ENCODE assay signal across 1 cellular context in the genomic region with DNA sequence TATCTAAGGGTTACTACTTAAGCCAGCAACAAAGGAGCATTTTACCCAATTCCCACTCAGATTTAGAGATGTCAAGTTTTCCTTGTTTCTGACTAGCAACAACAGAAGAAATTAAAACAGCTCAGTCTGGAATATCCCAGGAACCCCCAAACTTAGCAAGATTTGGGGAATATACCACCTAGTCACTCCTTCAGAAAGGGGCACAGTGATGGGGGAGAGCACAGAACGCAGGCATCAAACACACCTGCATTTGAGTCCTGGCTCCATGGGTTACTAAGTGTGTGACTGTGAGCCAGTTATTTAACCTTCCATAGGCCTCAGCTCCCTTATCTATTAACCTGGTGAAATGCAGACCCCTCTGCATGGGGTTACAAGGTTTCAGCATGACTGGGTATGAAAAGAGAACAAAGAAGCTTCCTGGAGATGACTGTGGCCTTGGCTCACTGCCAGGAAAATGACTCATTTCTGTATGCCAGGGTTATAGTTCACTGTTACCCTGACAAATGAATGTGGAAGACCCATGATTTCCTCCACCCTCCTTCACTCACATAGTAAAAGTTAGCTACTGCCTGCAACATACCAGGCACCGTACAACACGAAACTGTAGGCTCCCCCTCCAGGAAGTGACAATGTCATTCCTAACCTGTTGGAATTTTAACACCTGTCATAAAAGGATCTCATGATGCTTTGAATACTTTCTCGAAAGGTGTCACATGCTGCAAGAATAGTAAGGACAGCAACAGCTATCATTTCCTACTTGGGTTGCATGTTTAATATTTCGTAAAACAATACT.
TF ChIP-seq lines count a peak whose summit lies in the region.

No MANE protein-coding gene starts in this region.

TF ChIP-seq in HepG2, 621 proteins besides CTCF, POLR2A, EP300 and RAD21 (continued from another document):
- TF ChIP-seq ZNF367 (CRISPR knock-in tag; IDR thresholded peaks at IDR 0.05; ENCODE audit: borderline replicate concordance) (no peak), ZNF331 (CRISPR knock-in tag; IDR thresholded peaks at IDR 0.05) (peak; percentile 46; the same call in 1 of the 2 replicates), ZFP1 (CRISPR knock-in tag; IDR thresholded peaks at IDR 0.05) (peak; percentile 92), LCORL (IDR thresholded peaks at IDR 0.05) (peak; percentile 95), LCORL (CRISPR knock-in tag; IDR thresholded peaks at IDR 0.05) (0 out of 2 replicates have a peak, but pooled peaks have one; percentile 51), MIER3 (CRISPR knock-in tag; IDR thresholded peaks at IDR 0.05; ENCODE audit: borderline replicate concordance) (peak; percentile 40; the same call in 1 of the 2 replicates), NRL (CRISPR knock-in tag; IDR thresholded peaks at IDR 0.05; ENCODE audit: borderline replicate concordance) (no peak), CREB1 (IDR thresholded peaks at IDR 0.05) (peak; percentile 45), CREB1 (CRISPR knock-in tag; IDR thresholded peaks at IDR 0.05) (peak; percentile 79), POLR2AphosphoS2 (IDR thresholded peaks at IDR 0.05; ENCODE audit: low read depth, low read length) (no peak), ZNF546 (CRISPR knock-in tag; conservative IDR thresholded peaks at IDR 0.05) (no peak), KLF16 (CRISPR knock-in tag; IDR thresholded peaks at IDR 0.05) (peak in 1 of 2 experiments; percentile 37; a peak in 1 of 4 replicates), TBX2 (CRISPR knock-in tag; IDR thresholded peaks at IDR 0.05; ENCODE audit: borderline replicate concordance) (peak; percentile 32; the same call in 1 of the 2 replicates), NKX3-1 (CRISPR knock-in tag; IDR thresholded peaks at IDR 0.05) (no peak), MIXL1 (CRISPR knock-in tag; IDR thresholded peaks at IDR 0.05) (peak; percentile 21; the same call in 1 of the 2 replicates), ZFY (CRISPR knock-in tag; IDR thresholded peaks at IDR 0.05) (0 out of 2 replicates have a peak, but pooled peaks have one; percentile 23), FOXA3 (CRISPR knock-in tag; IDR thresholded peaks at IDR 0.05) (peak; percentile 48; the same call in 1 of the 2 replicates), SIN3A (IDR thresholded peaks at IDR 0.05; ENCODE audit: borderline replicate concordance, low read depth, low read length) (no peak), GFI1 (CRISPR knock-in tag; IDR thresholded peaks at IDR 0.05; ENCODE audit: borderline replicate concordance) (0 out of 2 replicates have a peak, but pooled peaks have one; percentile 30), JUNB (CRISPR knock-in tag; IDR thresholded peaks at IDR 0.05; ENCODE audit: borderline replicate concordance) (peak; percentile 71; the same call in 1 of the 2 replicates), MEIS2 (CRISPR knock-in tag; IDR thresholded peaks at IDR 0.05) (0 out of 2 replicates have a peak, but pooled peaks have one; percentile 25), ZNF737 (CRISPR knock-in tag; IDR thresholded peaks at IDR 0.05; ENCODE audit: borderline replicate concordance) (no peak), ELF3 (CRISPR knock-in tag; IDR thresholded peaks at IDR 0.05) (peak; percentile 90), ETV5 (CRISPR knock-in tag; IDR thresholded peaks at IDR 0.05; ENCODE audit: borderline replicate concordance) (peak; percentile 62; the same call in 1 of the 2 replicates), HMG20A (CRISPR knock-in tag; IDR thresholded peaks at IDR 0.05; ENCODE audit: borderline replicate concordance) (peak; percentile 56; the same call in 1 of the 2 replicates), SAP130 (CRISPR knock-in tag; IDR thresholded peaks at IDR 0.05; ENCODE audit: low read depth) (peak; percentile 46; the same call in 1 of the 2 replicates), ZNF788 (CRISPR knock-in tag; IDR thresholded peaks at IDR 0.05; ENCODE audit: borderline replicate concordance) (peak; percentile 14; the same call in 1 of the 2 replicates), FOXK1 (CRISPR knock-in tag; IDR thresholded peaks at IDR 0.05; ENCODE audit: borderline replicate concordance, low read depth) (peak; percentile 27; the same call in 1 of the 2 replicates), XRCC5 (optimal IDR thresholded peaks at IDR 0.05; ENCODE audit: low read length) (peak; percentile 39), KAT8 (CRISPR knock-in tag; IDR thresholded peaks at IDR 0.05) (peak; percentile 53; the same call in 1 of the 2 replicates), SETDB1 (CRISPR knock-in tag; IDR thresholded peaks at IDR 0.05; ENCODE audit: borderline replicate concordance) (no peak), ZNF644 (CRISPR knock-in tag; IDR thresholded peaks at IDR 0.05; ENCODE audit: low read depth) (0 out of 2 replicates have a peak, but pooled peaks have one; percentile 22), NCOR1 (IDR thresholded peaks at IDR 0.05; ENCODE audit: borderline replicate concordance, low read length) (peak; percentile 22; the same call in 1 of the 2 replicates), PHF21A (CRISPR knock-in tag; IDR thresholded peaks at IDR 0.05) (0 out of 2 replicates have a peak, but pooled peaks have one; percentile 36), ZGPAT (CRISPR knock-in tag; IDR thresholded peaks at IDR 0.05) (peak; percentile 48)
- TF ChIP-seq, protein P1, sequence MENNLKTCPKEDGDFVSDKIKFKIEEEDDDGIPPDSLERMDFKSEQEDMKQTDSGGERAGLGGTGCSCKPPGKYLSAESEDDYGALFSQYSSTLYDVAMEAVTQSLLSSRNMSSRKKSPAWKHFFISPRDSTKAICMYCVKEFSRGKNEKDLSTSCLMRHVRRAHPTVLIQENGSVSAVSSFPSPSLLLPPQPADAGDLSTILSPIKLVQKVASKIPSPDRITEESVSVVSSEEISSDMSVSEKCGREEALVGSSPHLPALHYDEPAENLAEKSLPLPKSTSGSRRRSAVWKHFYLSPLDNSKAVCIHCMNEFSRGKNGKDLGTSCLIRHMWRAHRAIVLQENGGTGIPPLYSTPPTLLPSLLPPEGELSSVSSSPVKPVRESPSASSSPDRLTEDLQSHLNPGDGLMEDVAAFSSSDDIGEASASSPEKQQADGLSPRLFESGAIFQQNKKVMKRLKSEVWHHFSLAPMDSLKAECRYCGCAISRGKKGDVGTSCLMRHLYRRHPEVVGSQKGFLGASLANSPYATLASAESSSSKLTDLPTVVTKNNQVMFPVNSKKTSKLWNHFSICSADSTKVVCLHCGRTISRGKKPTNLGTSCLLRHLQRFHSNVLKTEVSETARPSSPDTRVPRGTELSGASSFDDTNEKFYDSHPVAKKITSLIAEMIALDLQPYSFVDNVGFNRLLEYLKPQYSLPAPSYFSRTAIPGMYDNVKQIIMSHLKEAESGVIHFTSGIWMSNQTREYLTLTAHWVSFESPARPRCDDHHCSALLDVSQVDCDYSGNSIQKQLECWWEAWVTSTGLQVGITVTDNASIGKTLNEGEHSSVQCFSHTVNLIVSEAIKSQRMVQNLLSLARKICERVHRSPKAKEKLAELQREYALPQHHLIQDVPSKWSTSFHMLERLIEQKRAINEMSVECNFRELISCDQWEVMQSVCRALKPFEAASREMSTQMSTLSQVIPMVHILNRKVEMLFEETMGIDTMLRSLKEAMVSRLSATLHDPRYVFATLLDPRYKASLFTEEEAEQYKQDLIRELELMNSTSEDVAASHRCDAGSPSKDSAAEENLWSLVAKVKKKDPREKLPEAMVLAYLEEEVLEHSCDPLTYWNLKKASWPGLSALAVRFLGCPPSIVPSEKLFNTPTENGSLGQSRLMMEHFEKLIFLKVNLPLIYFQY (CRISPR knock-in tag; IDR thresholded peaks at IDR 0.05; ENCODE audit: borderline replicate concordance) = no peak
- TF ChIP-seq, protein P2, sequence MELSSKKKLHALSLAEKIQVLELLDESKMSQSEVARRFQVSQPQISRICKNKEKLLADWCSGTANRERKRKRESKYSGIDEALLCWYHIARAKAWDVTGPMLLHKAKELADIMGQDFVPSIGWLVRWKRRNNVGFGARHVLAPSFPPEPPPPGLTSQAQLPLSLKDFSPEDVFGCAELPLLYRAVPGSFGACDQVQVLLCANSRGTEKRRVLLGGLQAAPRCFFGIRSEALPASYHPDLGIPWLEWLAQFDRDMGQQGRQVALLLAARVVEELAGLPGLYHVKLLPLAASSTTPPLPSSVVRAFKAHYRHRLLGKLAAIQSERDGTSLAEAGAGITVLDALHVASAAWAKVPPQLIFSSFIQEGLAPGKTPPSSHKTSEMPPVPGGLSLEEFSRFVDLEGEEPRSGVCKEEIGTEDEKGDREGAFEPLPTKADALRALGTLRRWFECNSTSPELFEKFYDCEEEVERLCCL (CRISPR knock-in tag; IDR thresholded peaks at IDR 0.05; ENCODE audit: borderline replicate concordance) = no peak
- TF ChIP-seq, protein P3, sequence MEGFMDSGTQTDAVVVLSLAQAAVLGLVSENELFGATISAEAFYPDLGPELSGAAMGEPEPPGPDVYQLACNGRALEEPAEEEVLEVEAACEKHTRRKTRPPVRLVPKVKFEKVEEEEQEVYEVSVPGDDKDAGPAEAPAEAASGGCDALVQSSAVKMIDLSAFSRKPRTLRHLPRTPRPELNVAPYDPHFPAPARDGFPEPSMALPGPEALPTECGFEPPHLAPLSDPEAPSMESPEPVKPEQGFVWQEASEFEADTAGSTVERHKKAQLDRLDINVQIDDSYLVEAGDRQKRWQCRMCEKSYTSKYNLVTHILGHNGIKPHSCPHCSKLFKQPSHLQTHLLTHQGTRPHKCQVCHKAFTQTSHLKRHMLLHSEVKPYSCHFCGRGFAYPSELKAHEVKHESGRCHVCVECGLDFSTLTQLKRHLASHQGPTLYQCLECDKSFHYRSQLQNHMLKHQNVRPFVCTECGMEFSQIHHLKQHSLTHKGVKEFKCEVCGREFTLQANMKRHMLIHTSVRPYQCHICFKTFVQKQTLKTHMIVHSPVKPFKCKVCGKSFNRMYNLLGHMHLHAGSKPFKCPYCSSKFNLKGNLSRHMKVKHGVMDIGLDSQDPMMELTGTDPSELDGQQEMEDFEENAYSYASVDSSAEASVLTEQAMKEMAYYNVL (CRISPR knock-in tag; IDR thresholded peaks at IDR 0.05; ENCODE audit: borderline replicate concordance) = 0 out of 2 replicates have a peak, but pooled peaks have one; percentile 25
